1 cellular context compared by ENCODE assay signal in the genomic region with DNA sequence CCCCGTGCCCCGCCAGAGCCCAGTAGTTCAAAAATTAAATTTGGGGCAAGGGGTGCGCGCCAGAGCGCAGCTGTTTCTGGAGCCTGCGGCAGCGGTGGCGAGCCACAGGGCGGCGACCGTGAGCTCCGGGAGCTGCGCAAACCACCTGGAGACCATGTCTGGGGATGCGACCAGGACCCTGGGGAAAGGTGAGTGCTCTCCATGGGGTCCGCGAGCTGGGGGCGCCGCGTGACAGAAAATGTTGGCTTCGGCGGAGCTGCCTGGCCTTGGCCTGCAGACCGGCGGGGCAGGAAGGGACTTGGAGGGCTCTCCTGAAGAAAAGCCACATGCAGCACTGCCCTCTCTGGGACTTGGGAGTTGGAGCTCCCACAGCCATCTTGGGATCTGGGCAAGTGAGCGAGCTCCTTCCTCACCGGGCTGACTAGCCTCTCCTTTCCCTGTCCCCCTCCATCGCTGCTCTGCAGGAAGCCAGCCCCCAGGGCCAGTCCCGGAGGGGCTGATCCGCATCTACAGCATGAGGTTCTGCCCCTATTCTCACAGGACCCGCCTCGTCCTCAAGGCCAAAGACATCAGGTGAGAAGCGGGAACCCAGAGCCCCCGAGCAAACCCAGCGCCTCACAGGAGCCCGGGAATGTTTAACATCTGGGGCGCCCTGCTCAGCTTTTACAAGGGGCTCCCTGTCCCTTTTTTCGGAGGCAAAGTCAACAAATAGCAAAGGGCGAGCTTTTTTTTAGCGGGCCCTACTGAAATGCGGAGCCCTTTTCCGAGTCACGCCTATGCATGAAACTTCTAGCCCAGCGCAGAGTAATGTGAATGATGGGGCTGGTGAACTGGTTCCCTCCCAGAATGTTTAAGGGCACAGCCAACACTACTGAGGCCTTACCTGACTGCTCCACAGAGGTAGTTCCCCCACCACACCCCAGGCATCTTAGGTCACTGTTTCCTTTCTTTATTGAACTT.
TF ChIP-seq lines count a peak whose summit lies in the region.

No MANE protein-coding gene starts in this region.

TF ChIP-seq in endothelial cell of umbilical vein, 7 proteins besides CTCF, POLR2A, EP300 and RAD21 (continued from another document):
- TF ChIP-seq, protein P1, sequence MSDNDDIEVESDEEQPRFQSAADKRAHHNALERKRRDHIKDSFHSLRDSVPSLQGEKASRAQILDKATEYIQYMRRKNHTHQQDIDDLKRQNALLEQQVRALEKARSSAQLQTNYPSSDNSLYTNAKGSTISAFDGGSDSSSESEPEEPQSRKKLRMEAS (IDR thresholded peaks at IDR 0.05; ENCODE audit: insufficient read depth, insufficient read length), result no peak
- TF ChIP-seq EZH2 (IDR thresholded peaks at IDR 0.05; ENCODE audit: borderline replicate concordance, low read depth, low read length, severe bottlenecking) (no peak), JUN (IDR thresholded peaks at IDR 0.05; ENCODE audit: borderline replicate concordance, insufficient read depth, insufficient read length, low read depth) (no peak), POLR2AphosphoS5 (IDR thresholded peaks at IDR 0.05; ENCODE audit: insufficient read depth, low read depth, low read length) (no peak), GATA2 (IDR thresholded peaks at IDR 0.05; ENCODE audit: insufficient read depth, insufficient read length, low read depth, low read length) (no peak)
